In genomic region chr10:30114871-30115270, GRCh38 we compare ENCODE assay signal across 14 cellular contexts. TPM values are rescaled to one million over a fixed set of nuclear protein-coding genes. Genes with fewer than 3 reads are reported as not detected.
DNase-seq lines count a peak whose midpoint lies in the region; ATAC-seq, FAIRE-seq and TF ChIP-seq lines count a peak whose summit lies in the region.
"Had no signal": no experiment of that assay in that cellular context is flagged by ENCODE, and none has a peak within 500 bp of the region (broad histone marks: within the 10 kb centered on the region; RNA-seq: fewer than 3 reads in every experiment).

No MANE protein-coding gene starts in this region.

- no peak overlapping the region for H3K4me3 Mint-ChIP-seq in effector memory CD8-positive, alpha-beta T cell
- H3K4me3 Mint-ChIP-seq in osteocyte (ENCODE audit: unreplicated experiment), result no peak overlapping the region

- peaks cover 23 to 43% of the 10 kb centered on the region in 2 donors for H3K27me3 Mint-ChIP-seq in effector memory CD8-positive, alpha-beta T cell
- H3K27me3 Mint-ChIP-seq in osteocyte (ENCODE audit: unreplicated experiment), result peaks cover 22% of the 10 kb centered on the region

- no peak for TF ChIP-seq EP300 in transverse colon (IDR thresholded peaks at IDR 0.05; ENCODE audit: low read depth)

- TF ChIP-seq POLR2A in transverse colon (IDR thresholded peaks at IDR 0.05), result no peak

- TF ChIP-seq CTCF in transverse colon (IDR thresholded peaks at IDR 0.05) (no peak), pancreas (IDR thresholded peaks at IDR 0.05) (no peak), osteocyte (IDR thresholded peaks at IDR 0.05) (no peak)

- in situ Hi-C loops in transverse colon (cut with MboI; ENCODE audit: low pct_ligation_motif_present in 1 of 4, low pct_unique_long_range_greater_than_20kb in 1 of 4, low sequenced_read_pairs in 3 of 4), result no loop called here

- no peak for FAIRE-seq in pancreas (lab: Jason Lieb, UNC)

- H3K27ac ChIP-seq in transverse colon (peak overlapping the region; percentile 22 to 73 (median 62)), pancreas (no peak overlapping the region)
- H3K27ac ChIP-seq: adrenal gland, HL-60 had no signal

- H3K36me3 ChIP-seq in transverse colon (no peaks in the 10 kb centered on the region), pancreas (no peaks in the 10 kb centered on the region)
- H3K36me3 ChIP-seq: adrenal gland had no signal

- H3K27ac Mint-ChIP-seq in effector memory CD8-positive, alpha-beta T cell, result no peak overlapping the region
- H3K27ac Mint-ChIP-seq in osteocyte (ENCODE audit: unreplicated experiment), result no peak overlapping the region

- H3K4me1 Mint-ChIP-seq in effector memory CD8-positive, alpha-beta T cell (ENCODE audit: low read depth in 2 of 2), result no peaks in the 10 kb centered on the region
- H3K4me1 Mint-ChIP-seq in osteocyte (ENCODE audit: unreplicated experiment), result peaks cover 6% of the 10 kb centered on the region

- H3K4me1 ChIP-seq in transverse colon (no peaks in the 10 kb centered on the region), pancreas (no peaks in the 10 kb centered on the region)
- H3K4me1 ChIP-seq: adrenal gland had no signal

- 48 to 52% methylated on average over 8 of the region's 8 CpGs for WGBS in transverse colon (ENCODE audit: low coverage in 1 of 2), 2 donors
- WGBS in pancreas, 2 donors, result 29 to 40% methylated on average over 8 of the region's 8 CpGs

- intact Hi-C loops in transverse colon (cut with DNase I; ENCODE audit: low total_unique reads) (loop anchor here (10.0 kb wide), 1 partner anchor 60 kb away; the partner anchor contains the start of gene JCAD), pancreas (cut with DNase I) (loop anchor here in 1 of 3 donors (10.0 kb wide), 1 partner anchor 50 kb away; no protein-coding TSS in a partner anchor)

- DNase-seq in NCI-H2107 treated with DMSO at 0.1 percent for 48 hours (lab: John Stamatoyannopoulos, UW; ENCODE audit: unreplicated experiment) (peak; percentile 11), NCI-H2107 (lab: John Stamatoyannopoulos, UW) (no peak), dermis blood vessel endothelial cell (peak; percentile 60), lung microvascular endothelial cell (ENCODE audit: low read depth in 2 of 2) (peak; percentile 51 to 57), transverse colon (no peak), pancreas (no peak), osteocyte (ENCODE audit: extremely low spot score, unreplicated experiment) (no peak)
- DNase-seq in effector memory CD8-positive, alpha-beta T cell, result no peak
- DNase-seq: MV-4-11, T1000 had no signal

- H3K9me3 ChIP-seq in transverse colon (no peaks in the 10 kb centered on the region), pancreas (no peaks in the 10 kb centered on the region)
- H3K9me3 ChIP-seq: adrenal gland had no signal

- H3K9me3 Mint-ChIP-seq in effector memory CD8-positive, alpha-beta T cell, result no peaks in the 10 kb centered on the region
- no peaks in the 10 kb centered on the region for H3K9me3 Mint-ChIP-seq in osteocyte (ENCODE audit: unreplicated experiment)

- H3K36me3 Mint-ChIP-seq in effector memory CD8-positive, alpha-beta T cell (ENCODE audit: insufficient read depth), result no peaks in the 10 kb centered on the region
- no peaks in the 10 kb centered on the region for H3K36me3 Mint-ChIP-seq in osteocyte (ENCODE audit: unreplicated experiment)

- H3K27me3 ChIP-seq in transverse colon (no peaks in the 10 kb centered on the region), pancreas (peaks cover 0 to 5% (median 0%) of the 10 kb centered on the region in 4 donors)
- H3K27me3 ChIP-seq: adrenal gland had no signal

- no peak for ATAC-seq in effector memory CD8-positive, alpha-beta T cell (replicated peaks)
- ATAC-seq in pancreas, result no peak
- ATAC-seq: esophagus mucosa, Panc1 had no signal

- H3K4me3 ChIP-seq in transverse colon (peak overlapping the region in 2 of 4 donors; percentile 1 to 9), pancreas (no peak overlapping the region)
- H3K4me3 ChIP-seq: adrenal gland had no signal

RNA-seq across cellular contexts. Expression of gene JCAD, which starts 55.5 kb away (rescaled TPM):
- 74.7 and 96.4 TPM in 2 replicates for total RNA-seq in dermis blood vessel endothelial cell
- total RNA-seq in lung microvascular endothelial cell, result 46.2 and 60.5 TPM in 2 replicates
- 10 to 100 TPM; 13.0 to 40.8 (median 19.9) TPM for total RNA-seq in transverse colon
- 10 to 100 TPM; 19.3 to 48.2 (median 26.2) TPM for total RNA-seq in pancreas
- 10 to 100 TPM in 1 of 2 donors, 1 to 10 TPM in 1; 10.0 to 14.6 TPM for polyA plus RNA-seq in pancreas
- total RNA-seq in osteocyte, result 7.5 and 7.7 TPM in 2 replicates

Comparison
In these comparisons a context has a peak if more than half of its experiments do, and no peak if none do; other contexts are left out.
1. DNase-seq: peak in NCI-H2107 treated with DMSO at 0.1 percent for 48 hours (single experiment), dermis blood vessel endothelial cell (single experiment) and lung microvascular endothelial cell (2 of 2); none in NCI-H2107 (single experiment), transverse colon (single experiment), effector memory CD8-positive, alpha-beta T cell (0 of 3), pancreas (0 of 6) and osteocyte (single experiment).
2. H3K27ac ChIP-seq: peak in transverse colon (4 of 4); none in pancreas (0 of 4).